Comparison of ENCODE assay signal across 14 cellular contexts in genomic region chr12:71799105-71799504, GRCh38. TPM values are rescaled to one million over a fixed set of nuclear protein-coding genes. Genes with fewer than 3 reads are reported as not detected.
A peak's percentile ranks its signal among the peaks of the same experiment; 100 is the strongest.
DNase-seq lines count a peak whose midpoint lies in the region; ATAC-seq and TF ChIP-seq lines count a peak whose summit lies in the region.
"Had no signal": no experiment of that assay in that cellular context is flagged by ENCODE, and none has a peak within 500 bp of the region (broad histone marks: within the 10 kb centered on the region; RNA-seq: fewer than 3 reads in every experiment).

No MANE protein-coding gene starts in this region.

- H3K4me2 ChIP-seq in SK-N-SH, result peak overlapping the region; percentile 47
- H3K4me2 ChIP-seq in MM.1S (ENCODE audit: low read depth, low read length), result no peak overlapping the region

- DNase-seq in SIG-M5 treated with dmso at 0.1 percent for 504 hours (lab: John Stamatoyannopoulos, UW; ENCODE audit: unreplicated experiment), result peak; percentile 77
- DNase-seq in SIG-M5 (lab: John Stamatoyannopoulos, UW), result no peak
- no peak for DNase-seq in SK-N-SH
- peak; percentile 7 to 16 for DNase-seq in foreskin keratinocyte
- DNase-seq in MM.1S, result no peak
- DNase-seq: activated T-cell treated with anti-CD3 and anti-CD28 coated beads, Interleukin-2, amount 50 U/mL, for 24 hours; DMS79 treated with DMSO at 0.1 percent for 48 hours; head of caudate nucleus; NCI-H187 had no signal

- H3K36me3 ChIP-seq in SK-N-SH (replicated peaks in 1 of 2; ENCODE audit: control insufficient read depth in 1 of 2, insufficient read depth in 2 of 2, low read length in 1 of 2) (no peaks in the 10 kb centered on the region), thymus (ENCODE audit: control insufficient read depth, insufficient read depth) (no peaks in the 10 kb centered on the region), MM.1S (replicated peaks; ENCODE audit: insufficient read depth, low read length) (no peaks in the 10 kb centered on the region)
- H3K36me3 ChIP-seq: right atrium auricular region had no signal

- TF ChIP-seq EP300 in SK-N-SH (IDR thresholded peaks at IDR 0.05; ENCODE audit: borderline replicate concordance in 1 of 2, low read depth in 1 of 2, low read length in 1 of 2), result no peak

- H3K9me2 ChIP-seq in SK-N-SH, result no peaks in the 10 kb centered on the region
- H3K9me2 ChIP-seq in MM.1S (replicated peaks; ENCODE audit: insufficient read depth, low read length), result no peaks in the 10 kb centered on the region

- H3F3A ChIP-seq in SK-N-SH (replicated peaks; ENCODE audit: insufficient read depth) (peaks cover 4% of the 10 kb centered on the region), MM.1S (ENCODE audit: insufficient read depth, low read length) (no peaks in the 10 kb centered on the region)

- no peak for TF ChIP-seq CTCF in SK-N-SH (IDR thresholded peaks at IDR 0.05)
- TF ChIP-seq CTCF in foreskin keratinocyte (conservative IDR thresholded peaks at IDR 0.05), result no peak
- TF ChIP-seq CTCF in MM.1S (IDR thresholded peaks at IDR 0.05; ENCODE audit: low read length), result no peak

- H3K79me2 ChIP-seq in SK-N-SH (ENCODE audit: insufficient read depth) (no peaks in the 10 kb centered on the region), MM.1S (ENCODE audit: low read length) (no peaks in the 10 kb centered on the region)

- no peak overlapping the region for H3K4me3 ChIP-seq in SK-N-SH (ENCODE audit: low read depth in 2 of 2, low read length in 1 of 2)
- no peak overlapping the region for H3K4me3 ChIP-seq in thymus (ENCODE audit: low read length)
- no peak overlapping the region for H3K4me3 ChIP-seq in MM.1S (ENCODE audit: low read length)
- H3K4me3 ChIP-seq: right atrium auricular region had no signal

- peak overlapping the region in 1 of 2 experiments; percentile 38; a peak in 2 of 4 replicates for H3K27ac ChIP-seq in SK-N-SH (ENCODE audit: low read depth in 2 of 2, low read length in 1 of 2)
- H3K27ac ChIP-seq in foreskin keratinocyte, result no peak overlapping the region
- H3K27ac ChIP-seq in thymus (ENCODE audit: low read depth), result peak overlapping the region; percentile 52
- H3K27ac ChIP-seq in MM.1S (ENCODE audit: low read length), result no peak overlapping the region
- H3K27ac ChIP-seq: 22Rv1, right atrium auricular region had no signal

- POLR2A ChIA-PET in SK-N-SH (lab: Yijun Ruan, JAX), result no interaction called here

- H3K9ac ChIP-seq in SK-N-SH, result no peak overlapping the region
- H3K9ac ChIP-seq in MM.1S (ENCODE audit: low read length), result no peak overlapping the region

- H3K4me1 ChIP-seq in SK-N-SH (ENCODE audit: control insufficient read depth in 1 of 2, insufficient read depth in 2 of 2, low read depth in 1 of 2, low read length in 1 of 2) (peaks cover 0 to 9% of the 10 kb centered on the region in 2 experiments; a peak in 1 of 4 replicates), foreskin keratinocyte (no peaks in the 10 kb centered on the region), thymus (ENCODE audit: control insufficient read depth, insufficient read depth, low read length) (no peaks in the 10 kb centered on the region), MM.1S (ENCODE audit: low read length) (no peaks in the 10 kb centered on the region)
- H3K4me1 ChIP-seq: right atrium auricular region had no signal

- H4K20me1 ChIP-seq in SK-N-SH (ENCODE audit: insufficient read depth), result no peaks in the 10 kb centered on the region
- H4K20me1 ChIP-seq in MM.1S (ENCODE audit: insufficient read depth, low read length), result no peaks in the 10 kb centered on the region

- H2AFZ ChIP-seq in SK-N-SH (ENCODE audit: low read depth) (peak overlapping the region; percentile 79), MM.1S (ENCODE audit: low read length) (no peak overlapping the region)

- no peak for TF ChIP-seq RAD21 in SK-N-SH (IDR thresholded peaks at IDR 0.05; ENCODE audit: low read length)

- H3K9me3 ChIP-seq in SK-N-SH (no peaks in the 10 kb centered on the region; the same call in 1 of the 2 replicates), thymus (ENCODE audit: control insufficient read depth) (no peaks in the 10 kb centered on the region), MM.1S (replicated peaks; ENCODE audit: insufficient read depth, low read length) (no peaks in the 10 kb centered on the region)
- H3K9me3 ChIP-seq: right atrium auricular region had no signal

- peak; percentile 79 for ATAC-seq in foreskin keratinocyte
- ATAC-seq in HG02759 (IDR thresholded peaks at IDR 0.05; ENCODE audit: unreplicated experiment), result no peak
- no peak for ATAC-seq in GM19395 (IDR thresholded peaks at IDR 0.05; ENCODE audit: unreplicated experiment)

- CTCF ChIA-PET in SK-N-SH (lab: Yijun Ruan, JAX), result interaction anchor here (0.9 to 1.9 kb wide), 3 partner anchors 11 to 172 kb away, joined by 3 to 9 read pairs (median 4); no protein-coding TSS in a partner anchor

- no peaks in the 10 kb centered on the region for H3K27me3 ChIP-seq in SK-N-SH (ENCODE audit: insufficient read depth)
- H3K27me3 ChIP-seq in foreskin keratinocyte, result no peaks in the 10 kb centered on the region
- H3K27me3 ChIP-seq in thymus (ENCODE audit: control insufficient read depth, insufficient read depth), result no peaks in the 10 kb centered on the region
- no peaks in the 10 kb centered on the region for H3K27me3 ChIP-seq in MM.1S (replicated peaks; ENCODE audit: insufficient read depth, low read length)
- H3K27me3 ChIP-seq: right atrium auricular region had no signal

TF ChIP-seq in SK-N-SH, 30 proteins besides CTCF, POLR2A, EP300 and RAD21 (continues in another document):
- TF ChIP-seq, protein P1, sequence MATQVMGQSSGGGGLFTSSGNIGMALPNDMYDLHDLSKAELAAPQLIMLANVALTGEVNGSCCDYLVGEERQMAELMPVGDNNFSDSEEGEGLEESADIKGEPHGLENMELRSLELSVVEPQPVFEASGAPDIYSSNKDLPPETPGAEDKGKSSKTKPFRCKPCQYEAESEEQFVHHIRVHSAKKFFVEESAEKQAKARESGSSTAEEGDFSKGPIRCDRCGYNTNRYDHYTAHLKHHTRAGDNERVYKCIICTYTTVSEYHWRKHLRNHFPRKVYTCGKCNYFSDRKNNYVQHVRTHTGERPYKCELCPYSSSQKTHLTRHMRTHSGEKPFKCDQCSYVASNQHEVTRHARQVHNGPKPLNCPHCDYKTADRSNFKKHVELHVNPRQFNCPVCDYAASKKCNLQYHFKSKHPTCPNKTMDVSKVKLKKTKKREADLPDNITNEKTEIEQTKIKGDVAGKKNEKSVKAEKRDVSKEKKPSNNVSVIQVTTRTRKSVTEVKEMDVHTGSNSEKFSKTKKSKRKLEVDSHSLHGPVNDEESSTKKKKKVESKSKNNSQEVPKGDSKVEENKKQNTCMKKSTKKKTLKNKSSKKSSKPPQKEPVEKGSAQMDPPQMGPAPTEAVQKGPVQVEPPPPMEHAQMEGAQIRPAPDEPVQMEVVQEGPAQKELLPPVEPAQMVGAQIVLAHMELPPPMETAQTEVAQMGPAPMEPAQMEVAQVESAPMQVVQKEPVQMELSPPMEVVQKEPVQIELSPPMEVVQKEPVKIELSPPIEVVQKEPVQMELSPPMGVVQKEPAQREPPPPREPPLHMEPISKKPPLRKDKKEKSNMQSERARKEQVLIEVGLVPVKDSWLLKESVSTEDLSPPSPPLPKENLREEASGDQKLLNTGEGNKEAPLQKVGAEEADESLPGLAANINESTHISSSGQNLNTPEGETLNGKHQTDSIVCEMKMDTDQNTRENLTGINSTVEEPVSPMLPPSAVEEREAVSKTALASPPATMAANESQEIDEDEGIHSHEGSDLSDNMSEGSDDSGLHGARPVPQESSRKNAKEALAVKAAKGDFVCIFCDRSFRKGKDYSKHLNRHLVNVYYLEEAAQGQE (IDR thresholded peaks at IDR 0.05; ENCODE audit: low read depth, low read length), result no peak
- no peak for TF ChIP-seq SIN3A (IDR thresholded peaks at IDR 0.05; ENCODE audit: borderline replicate concordance, low read depth, low read length)
- TF ChIP-seq CHD2 (IDR thresholded peaks at IDR 0.05; ENCODE audit: low read length, partially characterized antibody), result no peak
- no peak for TF ChIP-seq TCF12 (IDR thresholded peaks at IDR 0.05)
- no peak for TF ChIP-seq NRF1 (IDR thresholded peaks at IDR 0.05; ENCODE audit: low read depth, low read length)
- no peak for TF ChIP-seq FOXM1 (IDR thresholded peaks at IDR 0.05; ENCODE audit: low read depth)
- TF ChIP-seq IRF3 (IDR thresholded peaks at IDR 0.05; ENCODE audit: low read depth, low read length), result no peak
- TF ChIP-seq, protein P2, sequence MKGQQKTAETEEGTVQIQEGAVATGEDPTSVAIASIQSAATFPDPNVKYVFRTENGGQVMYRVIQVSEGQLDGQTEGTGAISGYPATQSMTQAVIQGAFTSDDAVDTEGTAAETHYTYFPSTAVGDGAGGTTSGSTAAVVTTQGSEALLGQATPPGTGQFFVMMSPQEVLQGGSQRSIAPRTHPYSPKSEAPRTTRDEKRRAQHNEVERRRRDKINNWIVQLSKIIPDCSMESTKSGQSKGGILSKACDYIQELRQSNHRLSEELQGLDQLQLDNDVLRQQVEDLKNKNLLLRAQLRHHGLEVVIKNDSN (IDR thresholded peaks at IDR 0.05; ENCODE audit: borderline replicate concordance, low read depth), result no peak
- no peak for TF ChIP-seq POLR2AphosphoS5 (IDR thresholded peaks at IDR 0.05; ENCODE audit: low read depth, low read length)
- TF ChIP-seq FOXJ3 (CRISPR knock-in tag; IDR thresholded peaks at IDR 0.05), result no peak
- TF ChIP-seq GATA2 (CRISPR knock-in tag; IDR thresholded peaks at IDR 0.05), result no peak
- TF ChIP-seq RFX5 (IDR thresholded peaks at IDR 0.05; ENCODE audit: low read length), result no peak

RNA-seq across cellular contexts. Expression of gene TBC1D15, which starts 40.5 kb away (rescaled TPM):
- polyA plus RNA-seq in SK-N-SH (2012; rRNA removed), result 8.6 and 12.0 TPM in 2 replicates
- 11.5 and 14.9 TPM in 2 replicates for polyA plus RNA-seq in SK-N-SH (2012; cell fraction: cytosol; rRNA removed)
- polyA plus RNA-seq in SK-N-SH (2012; cell fraction: nucleus; rRNA removed), result 9.4 and 18.5 TPM in 2 replicates
- 15.7 and 17.1 TPM in 2 replicates for total RNA-seq in foreskin keratinocyte
- polyA plus RNA-seq in foreskin keratinocyte, result 6.5 and 8.0 TPM in 2 replicates
- polyA plus RNA-seq in thymus, result 59.9 TPM

RNA-seq across cellular contexts. Expression of gene RAB21, which starts 44.4 kb away (rescaled TPM):
- polyA plus RNA-seq in SK-N-SH (2012; rRNA removed) (6.5 and 8.3 TPM in 2 replicates), foreskin keratinocyte (12.9 and 18.1 TPM in 2 replicates), thymus (21.9 TPM)
- polyA plus RNA-seq in SK-N-SH (2012; cell fraction: cytosol; rRNA removed), result 12.4 and 17.1 TPM in 2 replicates
- 1.6 and 4.9 TPM in 2 replicates for polyA plus RNA-seq in SK-N-SH (2012; cell fraction: nucleus; rRNA removed)
- 44.1 and 49.7 TPM in 2 replicates for total RNA-seq in foreskin keratinocyte

Comparison
In these comparisons a context has a peak if more than half of its experiments do, and no peak if none do; other contexts are left out.
1. DNase-seq: peak in SIG-M5 treated with dmso at 0.1 percent for 504 hours (single experiment) and foreskin keratinocyte (2 of 2); none in SIG-M5 (single experiment), SK-N-SH (single experiment) and MM.1S (single experiment).